In genomic region chr12:49577589-49578315, GRCh38 we compare ENCODE assay signal across 20 cellular contexts. TPM values are rescaled to one million over a fixed set of nuclear protein-coding genes. Genes with fewer than 3 reads are reported as not detected.
DNase-seq lines count a peak whose midpoint lies in the region; ATAC-seq and TF ChIP-seq lines count a peak whose summit lies in the region.
"Had no signal": no experiment of that assay in that cellular context is flagged by ENCODE, and none has a peak within 500 bp of the region (broad histone marks: within the 10 kb centered on the region; RNA-seq: fewer than 3 reads in every experiment).

No MANE protein-coding gene starts in this region.

- H3K4me3 ChIP-seq in neuronal stem cell (ENCODE audit: low read length in 2 of 2), result peak overlapping the region in 1 of 2 donors; percentile 43
- H3K4me3 ChIP-seq: PC-9, SJSA1 had no signal

- H3K9me3 ChIP-seq in neuronal stem cell (replicated peaks in 1 of 2; ENCODE audit: control insufficient read depth in 2 of 2, insufficient read depth in 1 of 2, low read depth in 1 of 2, low read length in 2 of 2), result peaks cover 0 to 2% of the 10 kb centered on the region in 2 donors
- H3K9me3 ChIP-seq: SJSA1 had no signal

- peak overlapping the region; percentile 10 for H3K27ac Mint-ChIP-seq in activated naive CD8-positive, alpha-beta T cell treated with anti-CD3 and anti-CD28 coated beads for 36 hours
- H3K27ac Mint-ChIP-seq in activated naive CD8-positive, alpha-beta T cell treated with anti-CD3 and anti-CD28 coated beads, Interleukin-2, amount 50 U/mL, for 24 hours, result no peak overlapping the region
- peak overlapping the region; percentile 10; the same call in 1 of the 2 replicates for H3K27ac Mint-ChIP-seq in WTC11
- H3K27ac Mint-ChIP-seq in glutamatergic neuron (ENCODE audit: unreplicated experiment), result peak overlapping the region; percentile 24

- H4K8ac ChIP-seq in neuronal stem cell (ENCODE audit: low read depth, low read length), result peak overlapping the region; percentile 70

- H3K9me3 Mint-ChIP-seq in activated naive CD8-positive, alpha-beta T cell treated with anti-CD3 and anti-CD28 coated beads for 36 hours, result no peaks in the 10 kb centered on the region
- no peaks in the 10 kb centered on the region for H3K9me3 Mint-ChIP-seq in activated naive CD8-positive, alpha-beta T cell treated with anti-CD3 and anti-CD28 coated beads, Interleukin-2, amount 50 U/mL, for 24 hours
- H3K9me3 Mint-ChIP-seq in WTC11 (no peaks in the 10 kb centered on the region), glutamatergic neuron (ENCODE audit: unreplicated experiment) (peaks cover 5% of the 10 kb centered on the region)

- DNase-seq in activated naive CD8-positive, alpha-beta T cell treated with anti-CD3 and anti-CD28 coated beads for 36 hours, result no peak
- no peak for DNase-seq in activated naive CD8-positive, alpha-beta T cell treated with anti-CD3 and anti-CD28 coated beads, Interleukin-2, amount 50 U/mL, for 24 hours
- DNase-seq in WTC11 (ENCODE audit: low spot score) (no peak), glutamatergic neuron (no peak), neuronal stem cell (ENCODE audit: low spot score) (no peak), NCI-H2171 (lab: John Stamatoyannopoulos, UW) (no peak), hypothalamus (lab: John Stamatoyannopoulos, UW) (no peak)
- DNase-seq: Karpas-422, NCI-H1092, NCI-H1417 treated with DMSO at 0.1 percent for 48 hours, NCI-H1694 treated with DMSO at 0.1 percent for 48 hours, NCI-H2081 treated with DMSO at 0.1 percent for 48 hours, NCI-H446, NCI-H524 treated with DMSO at 0.1 percent for 48 hours, NCI-H774, PC-9, Right ventricle myocardium superior had no signal

- CTCF ChIA-PET in WTC11 (lab: Charles Lee), result interaction anchor here (1.9 to 5.9 kb wide), 2 partner anchors 26 to 230 kb away, joined by 5 to 99 read pairs; no protein-coding TSS in a partner anchor

- H2BK15ac ChIP-seq in neuronal stem cell (ENCODE audit: low read length), result no peak overlapping the region

- no peak overlapping the region for H3K4me2 ChIP-seq in neuronal stem cell (ENCODE audit: insufficient read depth, low read length, poor library complexity, severe bottlenecking)
- H3K4me2 ChIP-seq: PC-9 had no signal

- H3K9ac ChIP-seq in neuronal stem cell (ENCODE audit: low read depth, low read length, poor library complexity), result no peak overlapping the region

- POLR2A ChIA-PET in WTC11 (lab: Charles Lee), result no interaction called here

- peaks cover 12% of the 10 kb centered on the region for H3K4me1 Mint-ChIP-seq in activated naive CD8-positive, alpha-beta T cell treated with anti-CD3 and anti-CD28 coated beads for 36 hours
- H3K4me1 Mint-ChIP-seq in activated naive CD8-positive, alpha-beta T cell treated with anti-CD3 and anti-CD28 coated beads, Interleukin-2, amount 50 U/mL, for 24 hours, result peaks cover 11% of the 10 kb centered on the region
- H3K4me1 Mint-ChIP-seq in WTC11 (peaks cover 8% of the 10 kb centered on the region), glutamatergic neuron (ENCODE audit: low read depth, unreplicated experiment) (peaks cover 16% of the 10 kb centered on the region)

- H3K36me3 ChIP-seq in neuronal stem cell (replicated peaks in 1 of 2; ENCODE audit: control insufficient read depth in 2 of 2, insufficient read depth in 2 of 2, low read length in 2 of 2), result peaks cover 3 to 12% of the 10 kb centered on the region in 2 donors
- H3K36me3 ChIP-seq: SJSA1 had no signal

- H3K23ac ChIP-seq in neuronal stem cell (ENCODE audit: low read depth, low read length, poor library complexity), result no peak overlapping the region

- H2AK5ac ChIP-seq in neuronal stem cell (ENCODE audit: low read depth, low read length), result peak overlapping the region; percentile 34

- TF ChIP-seq CTCF in WTC11 (IDR thresholded peaks at IDR 0.05) (no peak), glutamatergic neuron (IDR thresholded peaks at IDR 0.05; ENCODE audit: partially characterized antibody, unreplicated experiment) (no peak)

- H3K36me3 Mint-ChIP-seq in activated naive CD8-positive, alpha-beta T cell treated with anti-CD3 and anti-CD28 coated beads for 36 hours, result peaks cover 2% of the 10 kb centered on the region
- peaks cover 11% of the 10 kb centered on the region for H3K36me3 Mint-ChIP-seq in activated naive CD8-positive, alpha-beta T cell treated with anti-CD3 and anti-CD28 coated beads, Interleukin-2, amount 50 U/mL, for 24 hours (ENCODE audit: low read depth)
- H3K36me3 Mint-ChIP-seq in WTC11, result peaks cover 15% of the 10 kb centered on the region; the same call in 1 of the 2 replicates
- no peaks in the 10 kb centered on the region for H3K36me3 Mint-ChIP-seq in glutamatergic neuron (ENCODE audit: unreplicated experiment)

- H2BK120ac ChIP-seq in neuronal stem cell (ENCODE audit: low read depth, low read length), result no peak overlapping the region

- H3K27me3 ChIP-seq in neuronal stem cell (ENCODE audit: control insufficient read depth in 3 of 3, insufficient read depth in 3 of 3, low read depth in 1 of 3, low read length in 3 of 3), result no peaks in the 10 kb centered on the region
- H3K27me3 ChIP-seq: SJSA1 had no signal

- no peak overlapping the region for H3K14ac ChIP-seq in neuronal stem cell (ENCODE audit: low read length)

- H3K79me1 ChIP-seq in neuronal stem cell (ENCODE audit: low read depth, low read length), result no peaks in the 10 kb centered on the region

- no peaks in the 10 kb centered on the region for H3K27me3 Mint-ChIP-seq in activated naive CD8-positive, alpha-beta T cell treated with anti-CD3 and anti-CD28 coated beads for 36 hours
- no peaks in the 10 kb centered on the region for H3K27me3 Mint-ChIP-seq in activated naive CD8-positive, alpha-beta T cell treated with anti-CD3 and anti-CD28 coated beads, Interleukin-2, amount 50 U/mL, for 24 hours
- H3K27me3 Mint-ChIP-seq in WTC11 (ENCODE audit: low read depth), result no peaks in the 10 kb centered on the region
- no peaks in the 10 kb centered on the region for H3K27me3 Mint-ChIP-seq in glutamatergic neuron (ENCODE audit: unreplicated experiment)

- H3K4ac ChIP-seq in neuronal stem cell (ENCODE audit: low read length), result no peak overlapping the region

- no peak overlapping the region for H2AFZ ChIP-seq in neuronal stem cell (ENCODE audit: low read length)
- H2AFZ ChIP-seq: PC-9 had no signal

- ATAC-seq in activated naive CD8-positive, alpha-beta T cell treated with anti-CD3 and anti-CD28 coated beads, Interleukin-2, amount 50 U/mL, for 24 hours, result no peak
- no peak for ATAC-seq in WTC11
- no peak for ATAC-seq in activated CD4-positive, CD25-positive, alpha-beta regulatory T cell treated with anti-CD3 and anti-CD28 coated beads, Interleukin-2, amount 50 U/mL, for 24 hours

- WGBS in neuronal stem cell (ENCODE audit: extremely low coverage in 2 of 2, insufficient read length in 2 of 2, insufficient replicate concordance in 1 of 2), 2 donors, result no CpG with 5 or more reads among the region's 9 CpGs

- peak overlapping the region; percentile 39 for H3K18ac ChIP-seq in neuronal stem cell (ENCODE audit: low read length)

- peak overlapping the region; percentile 18 for H2BK12ac ChIP-seq in neuronal stem cell (ENCODE audit: low read length)

- H4K91ac ChIP-seq in neuronal stem cell (ENCODE audit: low read depth, low read length, poor library complexity), result peak overlapping the region; percentile 86

- H3K4me1 ChIP-seq in neuronal stem cell (ENCODE audit: control insufficient read depth in 2 of 2, insufficient read depth in 1 of 2, low read depth in 1 of 2, low read length in 2 of 2), result peaks cover 12 to 18% of the 10 kb centered on the region in 2 donors
- H3K4me1 ChIP-seq: SJSA1 had no signal

- H2BK5ac ChIP-seq in neuronal stem cell (ENCODE audit: low read length), result peak overlapping the region; percentile 55

- no peak overlapping the region for H3K27ac ChIP-seq in neuronal stem cell (replicated peaks; ENCODE audit: low read length)
- H3K27ac ChIP-seq: PC-9, SJSA1 had no signal

- H3K4me3 Mint-ChIP-seq in activated naive CD8-positive, alpha-beta T cell treated with anti-CD3 and anti-CD28 coated beads for 36 hours, result no peak overlapping the region
- H3K4me3 Mint-ChIP-seq in activated naive CD8-positive, alpha-beta T cell treated with anti-CD3 and anti-CD28 coated beads, Interleukin-2, amount 50 U/mL, for 24 hours, result no peak overlapping the region
- H3K4me3 Mint-ChIP-seq in WTC11 (no peak overlapping the region), glutamatergic neuron (ENCODE audit: unreplicated experiment) (no peak overlapping the region)

TF ChIP-seq in WTC11, 78 proteins besides CTCF, POLR2A, EP300 and RAD21 (continues in another document):
- no peak for TF ChIP-seq MAX (CRISPR knock-in tag; IDR thresholded peaks at IDR 0.05)

RNA-seq across cellular contexts. Expression of gene MCRS1, which starts 9.8 kb away (rescaled TPM):
- total RNA-seq in activated naive CD8-positive, alpha-beta T cell treated with anti-CD3 and anti-CD28 coated beads for 36 hours, result 10 to 100 TPM; 73.6 to 78.2 TPM
- 94.8 to 105 TPM (median 96.5 TPM) in 3 replicates for total RNA-seq in WTC11 (2021)
- 103 TPM for total RNA-seq in glutamatergic neuron (ENCODE audit: unreplicated experiment)
- 68.8 TPM for polyA plus RNA-seq in neuronal stem cell (2013, experiment 1 of 2)
- polyA plus RNA-seq in neuronal stem cell (2013, experiment 2 of 2), result 67.4 TPM

RNA-seq across cellular contexts. Expression of gene FAM186B, which starts 27.7 kb away (rescaled TPM):
- total RNA-seq in activated naive CD8-positive, alpha-beta T cell treated with anti-CD3 and anti-CD28 coated beads for 36 hours, result under 1 TPM; 0.14 to 0.41 TPM
- 0.16 to 0.39 TPM (median 0.21 TPM) in 3 replicates for total RNA-seq in WTC11 (2021)
- total RNA-seq in glutamatergic neuron (ENCODE audit: unreplicated experiment), result not detected
- 0.18 TPM for polyA plus RNA-seq in neuronal stem cell (2013, experiment 1 of 2)
- polyA plus RNA-seq in neuronal stem cell (2013, experiment 2 of 2), result 0.14 TPM
- total RNA-seq: RPMI7951 had no signal

RNA-seq across cellular contexts. Expression of gene KCNH3, which starts 38.9 kb away (rescaled TPM):
- 10 to 100 TPM; 10.2 to 10.9 TPM for total RNA-seq in activated naive CD8-positive, alpha-beta T cell treated with anti-CD3 and anti-CD28 coated beads for 36 hours
- total RNA-seq in WTC11 (2021) (0.27 to 0.44 TPM (median 0.44 TPM) in 3 replicates), glutamatergic neuron (ENCODE audit: unreplicated experiment) (5.9 TPM)
- polyA plus RNA-seq in neuronal stem cell (2013, experiment 1 of 2), result 0.36 TPM
- 0.40 TPM for polyA plus RNA-seq in neuronal stem cell (2013, experiment 2 of 2)
- total RNA-seq: PC-9 had no signal

RNA-seq across cellular contexts. Expression of gene PRPF40B, which starts 45.6 kb away (rescaled TPM):
- 1 to 10 TPM; 8.1 to 8.5 TPM for total RNA-seq in activated naive CD8-positive, alpha-beta T cell treated with anti-CD3 and anti-CD28 coated beads for 36 hours
- total RNA-seq in WTC11 (2021) (38.0 to 46.0 TPM (median 40.5 TPM) in 3 replicates), glutamatergic neuron (ENCODE audit: unreplicated experiment) (26.4 TPM)
- 20.1 TPM for polyA plus RNA-seq in neuronal stem cell (2013, experiment 1 of 2)
- 20.2 TPM for polyA plus RNA-seq in neuronal stem cell (2013, experiment 2 of 2)
